Comparison of ENCODE assay signal across 1 cellular context in genomic region chr4:143188325-143189088, GRCh38.
TF ChIP-seq lines count a peak whose summit lies in the region.

No MANE protein-coding gene starts in this region.

TF ChIP-seq in WTC11, 78 proteins besides CTCF, POLR2A, EP300 and RAD21 (continued from another document):
- TF ChIP-seq, protein P1, sequence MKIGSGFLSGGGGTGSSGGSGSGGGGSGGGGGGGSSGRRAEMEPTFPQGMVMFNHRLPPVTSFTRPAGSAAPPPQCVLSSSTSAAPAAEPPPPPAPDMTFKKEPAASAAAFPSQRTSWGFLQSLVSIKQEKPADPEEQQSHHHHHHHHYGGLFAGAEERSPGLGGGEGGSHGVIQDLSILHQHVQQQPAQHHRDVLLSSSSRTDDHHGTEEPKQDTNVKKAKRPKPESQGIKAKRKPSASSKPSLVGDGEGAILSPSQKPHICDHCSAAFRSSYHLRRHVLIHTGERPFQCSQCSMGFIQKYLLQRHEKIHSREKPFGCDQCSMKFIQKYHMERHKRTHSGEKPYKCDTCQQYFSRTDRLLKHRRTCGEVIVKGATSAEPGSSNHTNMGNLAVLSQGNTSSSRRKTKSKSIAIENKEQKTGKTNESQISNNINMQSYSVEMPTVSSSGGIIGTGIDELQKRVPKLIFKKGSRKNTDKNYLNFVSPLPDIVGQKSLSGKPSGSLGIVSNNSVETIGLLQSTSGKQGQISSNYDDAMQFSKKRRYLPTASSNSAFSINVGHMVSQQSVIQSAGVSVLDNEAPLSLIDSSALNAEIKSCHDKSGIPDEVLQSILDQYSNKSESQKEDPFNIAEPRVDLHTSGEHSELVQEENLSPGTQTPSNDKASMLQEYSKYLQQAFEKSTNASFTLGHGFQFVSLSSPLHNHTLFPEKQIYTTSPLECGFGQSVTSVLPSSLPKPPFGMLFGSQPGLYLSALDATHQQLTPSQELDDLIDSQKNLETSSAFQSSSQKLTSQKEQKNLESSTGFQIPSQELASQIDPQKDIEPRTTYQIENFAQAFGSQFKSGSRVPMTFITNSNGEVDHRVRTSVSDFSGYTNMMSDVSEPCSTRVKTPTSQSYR (CRISPR knock-in tag; IDR thresholded peaks at IDR 0.05) = no peak
